Comparison of ENCODE assay signal across 21 cellular contexts in genomic region chr5:16733597-16733996, GRCh38.
DNase-seq lines count a peak whose midpoint lies in the region; ATAC-seq and TF ChIP-seq lines count a peak whose summit lies in the region.
"Had no signal": no experiment of that assay in that cellular context is flagged by ENCODE, and none has a peak within 500 bp of the region (broad histone marks: within the 10 kb centered on the region; RNA-seq: fewer than 3 reads in every experiment).

No MANE protein-coding gene starts in this region.

- DNase-seq in C1 segment of cervical spinal cord (lab: John Stamatoyannopoulos, UW) (peak in 9 of 14 donors; percentile 15 to 70 (median 34)), NCI-H1092 treated with DMSO at 0.1 percent for 48 hours (lab: John Stamatoyannopoulos, UW) (peak; percentile 70), endodermal cell (peak; percentile 82), HEK293T (ENCODE audit: extremely low spot score) (no peak)
- no peak for DNase-seq in stimulated activated naive CD8-positive, alpha-beta T cell treated with anti-CD3 and anti-CD28 coated beads, Interleukin-15, amount 100 ng/mL, for 72 hours
- DNase-seq: activated naive CD8-positive, alpha-beta T cell treated with anti-CD3 and anti-CD28 coated beads, Interleukin-2, amount 10 ng/mL, durations not matched to agents 7 days and 5 days; lower lobe of right lung; naive thymus-derived CD4-positive, alpha-beta T cell; NCI-H2029 treated with DMSO at 0.1 percent for 48 hours; NCI-H526 treated with DMSO at 0.1 percent for 48 hours; PC-9; T-helper 17 cell; transverse colon had no signal

- WGBS in endodermal cell (ENCODE audit: insufficient coverage in 1 of 2, insufficient read length in 1 of 2), 2 experiments, result 38 to 69% methylated on average over 4 to 9 of the region's 9 CpGs
- WGBS in gastroesophageal sphincter (ENCODE audit: low coverage in 1 of 2), 2 donors, result 77% methylated on average over 9 of the region's 9 CpGs; no CpG with 5 or more reads in 1 of the 2 donors

- no peak overlapping the region for H3K9ac ChIP-seq in endodermal cell (ENCODE audit: extremely low read depth, low read length, poor library complexity, severe bottlenecking)

- H3K36me3 ChIP-seq in endodermal cell (ENCODE audit: control insufficient read depth, insufficient read depth, low read length) (peaks cover 74% of the 10 kb centered on the region), gastroesophageal sphincter (no peaks in the 10 kb centered on the region)
- H3K36me3 ChIP-seq: transverse colon had no signal

- no peaks in the 10 kb centered on the region for H3K27me3 Mint-ChIP-seq in endodermal cell (ENCODE audit: insufficient read depth)
- H3K27me3 Mint-ChIP-seq in nephron (ENCODE audit: low read depth), result no peaks in the 10 kb centered on the region
- peaks cover 8% of the 10 kb centered on the region for H3K27me3 Mint-ChIP-seq in stimulated activated naive CD8-positive, alpha-beta T cell treated with anti-CD3 and anti-CD28 coated beads, Interleukin-15, amount 100 ng/mL, for 72 hours

- H3K4me3 Mint-ChIP-seq in endodermal cell, result no peak overlapping the region
- H3K4me3 Mint-ChIP-seq in nephron, result peak overlapping the region in 1 of 3 experiments; percentile 17
- no peak overlapping the region for H3K4me3 Mint-ChIP-seq in stimulated activated naive CD8-positive, alpha-beta T cell treated with anti-CD3 and anti-CD28 coated beads, Interleukin-15, amount 100 ng/mL, for 72 hours
- H3K4me3 Mint-ChIP-seq: activated naive CD8-positive, alpha-beta T cell treated with anti-CD3 and anti-CD28 coated beads, Interleukin-2, amount 10 ng/mL, durations not matched to agents 7 days and 5 days; activated T-helper 1 cell treated with anti-CD3 and anti-CD28 coated beads, Interleukin-12 subunit alpha, Interleukin-12 subunit beta, Interleukin-2, Interleukin-4 antibody, amounts not matched to agents 30 ng/mL and 10 ng/mL and 1 ng/mL, durations not matched to agents 14 hours and 24 hours and 36 hours; naive thymus-derived CD4-positive, alpha-beta T cell; stimulated activated memory B cell treated with anti-CD40 and anti-IgM and Interleukin-4, amounts not matched to agents 10 μg/mL and 1 μg/mL and 100 μg/mL, for 72 hours; T-helper 17 cell had no signal

- CTCF ChIA-PET in HEK293T (lab: Yijun Ruan, JAX), result interaction anchor here (0.7 kb wide), 1 partner anchor 61 kb away, joined by 8 read pairs; no protein-coding TSS in a partner anchor

- TF ChIP-seq CTCF in endodermal cell (conservative IDR thresholded peaks at IDR 0.05) (no peak), nephron (IDR thresholded peaks at IDR 0.05; ENCODE audit: unreplicated experiment in 3 of 3) (no peak), gastroesophageal sphincter (IDR thresholded peaks at IDR 0.05) (no peak)

- H3K4me1 Mint-ChIP-seq in endodermal cell, result peaks cover 40% of the 10 kb centered on the region
- peaks cover 33% of the 10 kb centered on the region for H3K4me1 Mint-ChIP-seq in nephron
- no peaks in the 10 kb centered on the region for H3K4me1 Mint-ChIP-seq in stimulated activated naive CD8-positive, alpha-beta T cell treated with anti-CD3 and anti-CD28 coated beads, Interleukin-15, amount 100 ng/mL, for 72 hours
- H3K4me1 Mint-ChIP-seq: activated naive CD8-positive, alpha-beta T cell treated with anti-CD3 and anti-CD28 coated beads, Interleukin-2, amount 10 ng/mL, durations not matched to agents 7 days and 5 days; naive thymus-derived CD4-positive, alpha-beta T cell; stimulated activated memory B cell treated with anti-CD40 and anti-IgM and Interleukin-4, amounts not matched to agents 10 μg/mL and 1 μg/mL and 100 μg/mL, for 72 hours; T-helper 17 cell had no signal

- H3K9me3 Mint-ChIP-seq in endodermal cell (no peaks in the 10 kb centered on the region), nephron (no peaks in the 10 kb centered on the region)
- no peaks in the 10 kb centered on the region for H3K9me3 Mint-ChIP-seq in stimulated activated naive CD8-positive, alpha-beta T cell treated with anti-CD3 and anti-CD28 coated beads, Interleukin-15, amount 100 ng/mL, for 72 hours
- H3K9me3 Mint-ChIP-seq: activated naive CD8-positive, alpha-beta T cell treated with anti-CD3 and anti-CD28 coated beads, Interleukin-2, amount 10 ng/mL, durations not matched to agents 7 days and 5 days; activated T-helper 1 cell treated with anti-CD3 and anti-CD28 coated beads, Interleukin-12 subunit alpha, Interleukin-12 subunit beta, Interleukin-2, Interleukin-4 antibody, amounts not matched to agents 30 ng/mL and 10 ng/mL and 1 ng/mL, durations not matched to agents 14 hours and 24 hours and 36 hours; stimulated activated memory B cell treated with anti-CD40 and anti-IgM and Interleukin-4, amounts not matched to agents 10 μg/mL and 1 μg/mL and 100 μg/mL, for 72 hours had no signal

- H3K36me3 Mint-ChIP-seq in endodermal cell (ENCODE audit: low read depth), result peaks cover 46% of the 10 kb centered on the region
- H3K36me3 Mint-ChIP-seq in nephron (ENCODE audit: low read depth), result peaks cover 38% of the 10 kb centered on the region
- H3K36me3 Mint-ChIP-seq: activated naive CD8-positive, alpha-beta T cell treated with anti-CD3 and anti-CD28 coated beads, Interleukin-2, amount 10 ng/mL, durations not matched to agents 7 days and 5 days; naive thymus-derived CD4-positive, alpha-beta T cell; stimulated activated memory B cell treated with anti-CD40 and anti-IgM and Interleukin-4, amounts not matched to agents 10 μg/mL and 1 μg/mL and 100 μg/mL, for 72 hours had no signal

- H3K27me3 ChIP-seq in endodermal cell (ENCODE audit: control insufficient read depth, insufficient read depth, low read length, poor library complexity, severe bottlenecking) (no peaks in the 10 kb centered on the region), gastroesophageal sphincter (no peaks in the 10 kb centered on the region)
- H3K27me3 ChIP-seq: dorsolateral prefrontal cortex, transverse colon had no signal

- no peak for TF ChIP-seq POLR2A in gastroesophageal sphincter (IDR thresholded peaks at IDR 0.05)

- H3K9me3 ChIP-seq in endodermal cell (ENCODE audit: control insufficient read depth, low read length) (no peaks in the 10 kb centered on the region), gastroesophageal sphincter (no peaks in the 10 kb centered on the region)
- H3K9me3 ChIP-seq: lower lobe of right lung, transverse colon had no signal

- H3K27ac Mint-ChIP-seq in endodermal cell (no peak overlapping the region), nephron (peak overlapping the region; percentile 3 to 79 (median 18))
- H3K27ac Mint-ChIP-seq in stimulated activated naive CD8-positive, alpha-beta T cell treated with anti-CD3 and anti-CD28 coated beads, Interleukin-15, amount 100 ng/mL, for 72 hours, result peak overlapping the region in 1 of 2 donors; percentile 94
- H3K27ac Mint-ChIP-seq: activated naive CD8-positive, alpha-beta T cell treated with anti-CD3 and anti-CD28 coated beads, Interleukin-2, amount 10 ng/mL, durations not matched to agents 7 days and 5 days; activated T-helper 1 cell treated with anti-CD3 and anti-CD28 coated beads, Interleukin-12 subunit alpha, Interleukin-12 subunit beta, Interleukin-2, Interleukin-4 antibody, amounts not matched to agents 30 ng/mL and 10 ng/mL and 1 ng/mL, durations not matched to agents 14 hours and 24 hours and 36 hours; naive thymus-derived CD4-positive, alpha-beta T cell; stimulated activated memory B cell treated with anti-CD40 and anti-IgM and Interleukin-4, amounts not matched to agents 10 μg/mL and 1 μg/mL and 100 μg/mL, for 72 hours; T-helper 17 cell had no signal

- no peak overlapping the region for H3K4me3 ChIP-seq in endodermal cell (ENCODE audit: low read length)
- H3K4me3 ChIP-seq in gastroesophageal sphincter, result no peak overlapping the region
- H3K4me3 ChIP-seq: lower lobe of right lung, PC-9, transverse colon had no signal

- no peak for ATAC-seq in HG03025 (IDR thresholded peaks at IDR 0.05; ENCODE audit: low FRiP score, unreplicated experiment)
- no peak for ATAC-seq in stimulated activated naive CD8-positive, alpha-beta T cell treated with anti-CD3 and anti-CD28 coated beads, Interleukin-15, amount 100 ng/mL, for 72 hours
- ATAC-seq in gastroesophageal sphincter, result no peak
- ATAC-seq: esophagus mucosa; lower lobe of right lung; naive thymus-derived CD4-positive, alpha-beta T cell; stimulated activated memory B cell treated with anti-CD40 and anti-IgM and Interleukin-4, amounts not matched to agents 10 μg/mL and 1 μg/mL and 100 μg/mL, for 72 hours; T-helper 17 cell had no signal

- TF ChIP-seq EP300 in gastroesophageal sphincter (IDR thresholded peaks at IDR 0.05), result no peak

- POLR2A ChIA-PET in HEK293T (lab: Yijun Ruan, JAX), result no interaction called here

- H3K27ac ChIP-seq in endodermal cell (ENCODE audit: low read depth, low read length) (peak overlapping the region; percentile 83), gastroesophageal sphincter (no peak overlapping the region)
- H3K27ac ChIP-seq: C4-2B, lower lobe of right lung, PC-9 had no signal

- H3K4me1 ChIP-seq in endodermal cell (ENCODE audit: control insufficient read depth, insufficient read depth, low read length) (peaks cover 17% of the 10 kb centered on the region), gastroesophageal sphincter (peaks cover 0 to 11% (median 0%) of the 10 kb centered on the region in 3 donors)

TF ChIP-seq in HEK293T, 16 proteins besides CTCF, POLR2A, EP300 and RAD21:
- TF ChIP-seq ARNT (IDR thresholded peaks at IDR 0.05) (no peak), LEF1 (IDR thresholded peaks at IDR 0.05; ENCODE audit: borderline replicate concordance) (no peak), FOXA1 (IDR thresholded peaks at IDR 0.05) (no peak), ELF4 (IDR thresholded peaks at IDR 0.05) (no peak), ZNF384 (IDR thresholded peaks at IDR 0.05) (no peak)
TF ChIP-seq in HEK293T: peak in this region for 0.

Comparison
In these comparisons a context has a peak if more than half of its experiments do, and no peak if none do; other contexts are left out.
1. DNase-seq: peak in C1 segment of cervical spinal cord (9 of 14), NCI-H1092 treated with DMSO at 0.1 percent for 48 hours (single experiment) and endodermal cell (single experiment); none in HEK293T (single experiment) and stimulated activated naive CD8-positive, alpha-beta T cell treated with anti-CD3 and anti-CD28 coated beads, Interleukin-15, amount 100 ng/mL, for 72 hours (0 of 2).